In genomic region chr21:40719615-40720014, GRCh38 we compare ENCODE assay signal across 14 cellular contexts.
"Had no signal": no experiment of that assay in that cellular context is flagged by ENCODE, and none has a peak within 500 bp of the region (broad histone marks: within the 10 kb centered on the region; RNA-seq: fewer than 3 reads in every experiment).

No MANE protein-coding gene starts in this region.

- H3K9ac ChIP-seq: neural progenitor cell had no signal

- H3K27me3 ChIP-seq: adrenal gland, neural progenitor cell, right lobe of liver, upper lobe of left lung had no signal

- H3K4me2 ChIP-seq: neural progenitor cell, smooth muscle cell had no signal

- H3K9me3 ChIP-seq: right lobe of liver, upper lobe of left lung had no signal

- ATAC-seq: psoas muscle; right lobe of liver; stimulated activated naive CD8-positive, alpha-beta T cell treated with anti-CD3 and anti-CD28 coated beads, Interleukin-15, amount 100 ng/mL, for 72 hours; WTC11 had no signal

- H3K36me3 ChIP-seq: adrenal gland, neural progenitor cell, right lobe of liver, upper lobe of left lung had no signal

- H3K4me3 ChIP-seq: adrenal gland, neural progenitor cell, psoas muscle, right lobe of liver, smooth muscle cell, upper lobe of left lung had no signal

- H3K27ac ChIP-seq: adrenal gland, neural progenitor cell, psoas muscle, right lobe of liver, upper lobe of left lung had no signal

- H3K4me1 ChIP-seq: adrenal gland, neural progenitor cell, psoas muscle, right lobe of liver, upper lobe of left lung had no signal

- DNase-seq: activated CD4-positive, alpha-beta memory T cell treated with anti-CD3 and anti-CD28 coated beads, Interleukin-2, amount 10 ng/mL, durations not matched to agents 7 days and 5 days; activated CD4-positive, alpha-beta T cell treated with anti-CD3 and anti-CD28 coated beads for 4 hours; activated T-cell treated with anti-CD3 and anti-CD28 coated beads, Interleukin-2, amount 50 U/mL, for 24 hours; adrenal gland; erythroblast; psoas muscle; right lobe of liver; stimulated activated CD4-positive, alpha-beta T cell treated with anti-CD3 and anti-CD28 coated beads, Interleukin-4, amount 100 ng/mL, for 4 hours; stimulated activated CD8-positive, alpha-beta memory T cell treated with anti-CD3 and anti-CD28 coated beads, Interleukin-4, amount 100 ng/mL, for 48 hours; stimulated activated naive CD8-positive, alpha-beta T cell treated with anti-CD3 and anti-CD28 coated beads, Interleukin-15, amount 100 ng/mL, for 72 hours; upper lobe of left lung had no signal

- H2AFZ ChIP-seq: neural progenitor cell had no signal
